In the genomic region with DNA sequence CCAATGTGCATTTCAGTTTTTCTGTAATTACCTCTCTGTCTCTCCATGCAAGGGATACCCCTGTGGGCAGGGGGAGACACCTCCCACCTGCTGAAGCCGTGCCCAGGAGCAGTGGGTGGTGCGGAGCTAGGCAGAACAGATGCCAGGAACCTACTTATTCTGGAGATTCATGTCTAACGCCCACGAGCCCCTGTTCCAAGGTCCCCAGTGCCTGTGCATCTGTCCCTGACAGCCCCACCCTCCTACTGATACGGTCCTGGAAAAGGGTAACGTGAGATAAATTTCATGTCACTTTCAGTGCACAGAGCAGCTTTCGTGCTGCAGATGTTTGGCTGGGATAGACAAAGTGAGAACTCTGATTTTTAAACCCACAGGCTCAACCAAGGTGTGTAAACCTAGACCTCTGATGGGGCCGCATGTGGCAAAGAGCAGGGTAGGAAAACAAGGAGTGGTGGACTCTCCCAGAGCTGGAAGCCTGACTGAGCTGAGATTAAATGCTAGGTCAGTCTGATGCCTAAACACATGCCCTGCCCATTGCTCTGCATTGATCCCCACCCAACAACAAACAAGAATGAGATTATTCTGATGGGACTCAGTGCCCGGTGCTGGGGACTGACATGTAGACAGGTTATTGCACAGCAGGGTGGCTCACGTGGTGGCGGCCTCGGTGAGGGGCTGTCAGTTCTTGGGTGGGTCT, we compare ENCODE assay signal across 1 cellular context.
TF ChIP-seq lines count a peak whose summit lies in the region.

No MANE protein-coding gene starts in this region.

TF ChIP-seq in IMR-90, 13 proteins besides CTCF, POLR2A, EP300 and RAD21 (continued from another document):
- TF ChIP-seq RCOR1 (IDR thresholded peaks at IDR 0.05; ENCODE audit: insufficient replicate concordance, low read length), result no peak
- TF ChIP-seq ELK1 (IDR thresholded peaks at IDR 0.05; ENCODE audit: borderline replicate concordance, low read depth, low read length), result no peak
- no peak for TF ChIP-seq CHD1 (IDR thresholded peaks at IDR 0.05; ENCODE audit: low read depth, low read length)
- TF ChIP-seq NFE2L2 (IDR thresholded peaks at IDR 0.05; ENCODE audit: low read depth, low read length), result no peak
- TF ChIP-seq MAZ (IDR thresholded peaks at IDR 0.05; ENCODE audit: borderline replicate concordance, low read depth, low read length), result no peak
- TF ChIP-seq MAFK (IDR thresholded peaks at IDR 0.05; ENCODE audit: low read depth, low read length), result no peak
- TF ChIP-seq FOS (IDR thresholded peaks at IDR 0.05; ENCODE audit: low read depth, low read length), result no peak
- TF ChIP-seq, protein P1, sequence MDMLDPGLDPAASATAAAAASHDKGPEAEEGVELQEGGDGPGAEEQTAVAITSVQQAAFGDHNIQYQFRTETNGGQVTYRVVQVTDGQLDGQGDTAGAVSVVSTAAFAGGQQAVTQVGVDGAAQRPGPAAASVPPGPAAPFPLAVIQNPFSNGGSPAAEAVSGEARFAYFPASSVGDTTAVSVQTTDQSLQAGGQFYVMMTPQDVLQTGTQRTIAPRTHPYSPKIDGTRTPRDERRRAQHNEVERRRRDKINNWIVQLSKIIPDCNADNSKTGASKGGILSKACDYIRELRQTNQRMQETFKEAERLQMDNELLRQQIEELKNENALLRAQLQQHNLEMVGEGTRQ (IDR thresholded peaks at IDR 0.05; ENCODE audit: low read depth, low read length), result no peak
- no peak for TF ChIP-seq CEBPB (IDR thresholded peaks at IDR 0.05; ENCODE audit: low read depth, low read length)
- no peak for TF ChIP-seq BHLHE40 (IDR thresholded peaks at IDR 0.05; ENCODE audit: low read depth, low read length)
- no peak for TF ChIP-seq MXI1 (IDR thresholded peaks at IDR 0.05; ENCODE audit: borderline replicate concordance, low read depth, low read length)
- no peak for TF ChIP-seq SMC3 (IDR thresholded peaks at IDR 0.05; ENCODE audit: low read depth, low read length)
